23 cellular contexts compared by ENCODE assay signal in the genomic region with DNA sequence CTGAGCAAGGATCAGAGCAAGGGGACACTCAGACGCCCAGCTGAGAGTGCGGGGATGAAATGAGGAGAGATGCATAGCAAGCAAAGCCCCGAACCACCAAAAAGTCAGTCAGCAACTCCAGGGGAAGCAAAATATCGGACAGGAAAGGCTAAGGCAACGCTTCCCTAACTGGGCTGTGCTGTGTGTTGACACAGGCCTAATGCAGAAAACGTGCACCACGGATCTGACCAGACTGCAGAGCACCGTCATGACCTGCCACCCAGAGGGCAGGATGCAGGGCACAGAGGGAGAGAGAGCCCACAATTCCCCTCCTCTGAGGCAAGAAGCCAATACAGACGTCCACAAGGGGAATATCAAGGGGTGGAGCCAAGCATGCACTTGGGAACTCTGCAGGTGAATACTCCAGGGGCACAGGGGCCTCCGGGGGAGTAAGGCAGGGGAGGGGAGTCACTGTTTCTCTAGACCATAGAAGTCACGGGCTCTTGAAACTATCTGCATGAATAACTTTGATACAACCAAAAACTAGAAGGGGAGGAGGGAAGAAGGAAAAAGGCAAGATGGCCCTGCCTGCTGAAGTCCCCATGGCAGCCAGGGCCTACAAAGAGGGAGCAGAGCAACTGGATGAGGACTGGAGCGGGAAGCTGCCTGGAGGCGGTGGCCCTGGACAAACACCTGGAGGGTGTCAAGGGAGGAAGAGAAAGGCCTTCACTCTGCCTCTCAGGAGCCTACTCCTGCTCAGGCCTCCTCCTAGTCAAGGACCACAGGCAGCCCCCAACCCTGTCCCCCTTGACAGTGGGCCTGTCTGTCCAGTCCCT. TPM values are rescaled to one million over a fixed set of nuclear protein-coding genes. Genes with fewer than 3 reads are reported as not detected.
A peak's percentile ranks its signal among the peaks of the same experiment; 100 is the strongest.
DNase-seq lines count a peak whose midpoint lies in the region; ATAC-seq and TF ChIP-seq lines count a peak whose summit lies in the region.
"Had no signal": no experiment of that assay in that cellular context is flagged by ENCODE, and none has a peak within 500 bp of the region (broad histone marks: within the 10 kb centered on the region; RNA-seq: fewer than 3 reads in every experiment).

No MANE protein-coding gene starts in this region.

- TF ChIP-seq CTCF in lower lobe of right lung (IDR thresholded peaks at IDR 0.05) = no peak

- no peak overlapping the region for H3K4me3 ChIP-seq in BLaER1 treated with 17β-estradiol and CSF1 and Interleukin-3, amounts not matched to agents 10 nM and 100 nM
- H3K4me3 ChIP-seq in lower lobe of right lung = no peak overlapping the region
- H3K4me3 ChIP-seq: GM23248, suprapubic skin had no signal

- no peaks in the 10 kb centered on the region for H3K36me3 ChIP-seq in BLaER1 treated with 17β-estradiol and CSF1 and Interleukin-3, amounts not matched to agents 10 nM and 100 nM
- H3K36me3 ChIP-seq in lower lobe of right lung = no peaks in the 10 kb centered on the region
- H3K36me3 ChIP-seq: suprapubic skin had no signal

- H3K27me3 Mint-ChIP-seq in activated CD4-positive, alpha-beta T cell treated with anti-CD3 and anti-CD28 coated beads, Interleukin-2, amount 10 ng/mL, durations not matched to agents 24 days and 14 days = no peaks in the 10 kb centered on the region
- H3K27me3 Mint-ChIP-seq: activated CD4-positive, alpha-beta memory T cell treated with anti-CD3 and anti-CD28 coated beads for 36 hours had no signal

- no peaks in the 10 kb centered on the region for H3K9me3 Mint-ChIP-seq in activated CD4-positive, alpha-beta T cell treated with anti-CD3 and anti-CD28 coated beads, Interleukin-2, amount 10 ng/mL, durations not matched to agents 24 days and 14 days
- H3K9me3 Mint-ChIP-seq: activated CD4-positive, alpha-beta memory T cell treated with anti-CD3 and anti-CD28 coated beads for 36 hours; activated T-helper 2 cell treated with anti-CD3 and anti-CD28 coated beads, Interferon-gamma antibody, Interleukin-2, Interleukin-4, amounts not matched to agents 10 μg/mL and 5 μg/mL and 100 μg/mL, durations not matched to agents 14 hours and 24 hours and 36 hours; memory B cell; stimulated activated memory B cell treated with anti-CD40 and anti-IgM and Interleukin-4, amounts not matched to agents 10 μg/mL and 1 μg/mL and 100 μg/mL, for 72 hours had no signal

- H3K27me3 ChIP-seq in BLaER1 treated with 17β-estradiol and CSF1 and Interleukin-3, amounts not matched to agents 10 nM and 100 nM = no peaks in the 10 kb centered on the region
- H3K27me3 ChIP-seq in lower lobe of right lung (ENCODE audit: low read depth) = no peaks in the 10 kb centered on the region
- H3K27me3 ChIP-seq: suprapubic skin had no signal

- ATAC-seq in lower lobe of right lung (no peak), HG03342 (IDR thresholded peaks at IDR 0.05; ENCODE audit: unreplicated experiment) (no peak)
- ATAC-seq: stimulated activated memory B cell treated with anti-CD40 and anti-IgM and Interleukin-4, amounts not matched to agents 10 μg/mL and 1 μg/mL and 100 μg/mL, for 72 hours had no signal

- H3K36me3 Mint-ChIP-seq in activated CD4-positive, alpha-beta T cell treated with anti-CD3 and anti-CD28 coated beads, Interleukin-2, amount 10 ng/mL, durations not matched to agents 24 days and 14 days (ENCODE audit: low read depth) = no peaks in the 10 kb centered on the region
- H3K36me3 Mint-ChIP-seq: activated CD4-positive, alpha-beta memory T cell treated with anti-CD3 and anti-CD28 coated beads for 36 hours; memory B cell; stimulated activated memory B cell treated with anti-CD40 and anti-IgM and Interleukin-4, amounts not matched to agents 10 μg/mL and 1 μg/mL and 100 μg/mL, for 72 hours had no signal

- no peak overlapping the region for H3K27ac Mint-ChIP-seq in activated CD4-positive, alpha-beta T cell treated with anti-CD3 and anti-CD28 coated beads, Interleukin-2, amount 10 ng/mL, durations not matched to agents 24 days and 14 days
- H3K27ac Mint-ChIP-seq: activated CD4-positive, alpha-beta memory T cell treated with anti-CD3 and anti-CD28 coated beads for 36 hours; activated T-helper 2 cell treated with anti-CD3 and anti-CD28 coated beads, Interferon-gamma antibody, Interleukin-2, Interleukin-4, amounts not matched to agents 10 μg/mL and 5 μg/mL and 100 μg/mL, durations not matched to agents 14 hours and 24 hours and 36 hours; memory B cell; stimulated activated memory B cell treated with anti-CD40 and anti-IgM and Interleukin-4, amounts not matched to agents 10 μg/mL and 1 μg/mL and 100 μg/mL, for 72 hours had no signal

- no peaks in the 10 kb centered on the region for H3K4me1 Mint-ChIP-seq in activated CD4-positive, alpha-beta T cell treated with anti-CD3 and anti-CD28 coated beads, Interleukin-2, amount 10 ng/mL, durations not matched to agents 24 days and 14 days
- H3K4me1 Mint-ChIP-seq: memory B cell; stimulated activated memory B cell treated with anti-CD40 and anti-IgM and Interleukin-4, amounts not matched to agents 10 μg/mL and 1 μg/mL and 100 μg/mL, for 72 hours had no signal

- no peaks in the 10 kb centered on the region for H4K20me1 ChIP-seq in BLaER1 treated with 17β-estradiol and CSF1 and Interleukin-3, amounts not matched to agents 10 nM and 100 nM

- H3K9me3 ChIP-seq in BLaER1 treated with 17β-estradiol and CSF1 and Interleukin-3, amounts not matched to agents 10 nM and 100 nM (replicated peaks in 1 of 11) = peaks cover 0 to 9% (median 7%) of the 10 kb centered on the region in 11 experiments; a peak in 7 of 22 replicates
- H3K9me3 ChIP-seq in lower lobe of right lung = no peaks in the 10 kb centered on the region
- H3K9me3 ChIP-seq: suprapubic skin had no signal

- H3K4me1 ChIP-seq in BLaER1 treated with 17β-estradiol and CSF1 and Interleukin-3, amounts not matched to agents 10 nM and 100 nM = peaks cover 0 to 35% (median 29%) of the 10 kb centered on the region in 10 experiments; a peak in 15 of 20 replicates
- H3K4me1 ChIP-seq in lower lobe of right lung = peaks cover 8% of the 10 kb centered on the region
- H3K4me1 ChIP-seq: suprapubic skin had no signal

- intact Hi-C loops in lower lobe of right lung (cut with DNase I) = no loop called here
- intact Hi-C loops in activated CD4-positive, alpha-beta T cell treated with anti-CD3 and anti-CD28 coated beads, Interleukin-2, amount 10 ng/mL, durations not matched to agents 24 days and 14 days (cut with micrococcal nuclease) = no loop called here

- peak overlapping the region in 9 of 11 experiments; percentile 18 to 91 (median 67); a peak in 17 of 22 replicates for H3K4me2 ChIP-seq in BLaER1 treated with 17β-estradiol and CSF1 and Interleukin-3, amounts not matched to agents 10 nM and 100 nM
- H3K4me2 ChIP-seq: KMS-11 had no signal

- H3K4me3 Mint-ChIP-seq in activated CD4-positive, alpha-beta T cell treated with anti-CD3 and anti-CD28 coated beads, Interleukin-2, amount 10 ng/mL, durations not matched to agents 24 days and 14 days = no peak overlapping the region
- H3K4me3 Mint-ChIP-seq: activated CD4-positive, alpha-beta memory T cell treated with anti-CD3 and anti-CD28 coated beads for 36 hours; memory B cell; stimulated activated memory B cell treated with anti-CD40 and anti-IgM and Interleukin-4, amounts not matched to agents 10 μg/mL and 1 μg/mL and 100 μg/mL, for 72 hours had no signal

- DNase-seq in NCI-H2107 treated with DMSO at 0.1 percent for 48 hours (lab: John Stamatoyannopoulos, UW; ENCODE audit: unreplicated experiment) = peak; percentile 48
- no peak for DNase-seq in NCI-H2107 (lab: John Stamatoyannopoulos, UW)
- peak; percentile 40 for DNase-seq in NCI-H345 (lab: John Stamatoyannopoulos, UW)
- DNase-seq in lower lobe of right lung = peak; percentile 17
- no peak for DNase-seq in NCI-H1694 (lab: John Stamatoyannopoulos, UW)
- DNase-seq in activated CD4-positive, alpha-beta T cell treated with anti-CD3 and anti-CD28 coated beads, Interleukin-2, amount 10 ng/mL, durations not matched to agents 24 days and 14 days = no peak
- DNase-seq: activated CD4-positive, alpha-beta memory T cell treated with anti-CD3 and anti-CD28 coated beads for 36 hours; cerebellar nuclear complex; DND-41; GM23248; NCI-H2081 treated with DMSO at 0.1 percent for 48 hours; NCI-H526 treated with DMSO at 0.1 percent for 48 hours; occipital lobe; stimulated activated CD4-positive, alpha-beta T cell treated with anti-CD3 and anti-CD28 coated beads, Interleukin-2, amount 100 ng/mL, for 48 hours had no signal

- no peak overlapping the region for H3K9ac ChIP-seq in BLaER1 treated with 17β-estradiol and CSF1 and Interleukin-3, amounts not matched to agents 10 nM and 100 nM
- H3K9ac ChIP-seq: GM23248, KMS-11 had no signal

- H3K27ac ChIP-seq in BLaER1 treated with 17β-estradiol and CSF1 and Interleukin-3, amounts not matched to agents 10 nM and 100 nM = 0 out of 22 replicates have a peak overlapping the region, but pooled peaks of 1 of the 11 experiments have one; percentile 4
- H3K27ac ChIP-seq in lower lobe of right lung = no peak overlapping the region
- H3K27ac ChIP-seq: GM23248, KMS-11, suprapubic skin had no signal

RNA-seq across cellular contexts. Expression of a gene that starts 26.2 kb away (rescaled TPM):
- 2.5 TPM for total RNA-seq in lower lobe of right lung
- not detected in 2 replicates for total RNA-seq in activated CD4-positive, alpha-beta T cell treated with anti-CD3 and anti-CD28 coated beads, Interleukin-2, amount 10 ng/mL, durations not matched to agents 24 days and 14 days
- total RNA-seq: activated CD4-positive, alpha-beta memory T cell treated with anti-CD3 and anti-CD28 coated beads for 36 hours; activated T-helper 2 cell treated with anti-CD3 and anti-CD28 coated beads, Interferon-gamma antibody, Interleukin-2, Interleukin-4, amounts not matched to agents 10 μg/mL and 5 μg/mL and 100 μg/mL, durations not matched to agents 14 hours and 24 hours and 36 hours; endothelial cell of umbilical vein; GM23248; pulmonary artery endothelial cell had no signal

Comparison
In these comparisons a context has a peak if more than half of its experiments do, and no peak if none do; other contexts are left out.
1. DNase-seq: peak in NCI-H2107 treated with DMSO at 0.1 percent for 48 hours (single experiment), NCI-H345 (single experiment) and lower lobe of right lung (single experiment); none in NCI-H2107 (single experiment), NCI-H1694 (single experiment) and activated CD4-positive, alpha-beta T cell treated with anti-CD3 and anti-CD28 coated beads, Interleukin-2, amount 10 ng/mL, durations not matched to agents 24 days and 14 days (single experiment).